ENCODE assay signal across 9 cellular contexts in the genomic region with DNA sequence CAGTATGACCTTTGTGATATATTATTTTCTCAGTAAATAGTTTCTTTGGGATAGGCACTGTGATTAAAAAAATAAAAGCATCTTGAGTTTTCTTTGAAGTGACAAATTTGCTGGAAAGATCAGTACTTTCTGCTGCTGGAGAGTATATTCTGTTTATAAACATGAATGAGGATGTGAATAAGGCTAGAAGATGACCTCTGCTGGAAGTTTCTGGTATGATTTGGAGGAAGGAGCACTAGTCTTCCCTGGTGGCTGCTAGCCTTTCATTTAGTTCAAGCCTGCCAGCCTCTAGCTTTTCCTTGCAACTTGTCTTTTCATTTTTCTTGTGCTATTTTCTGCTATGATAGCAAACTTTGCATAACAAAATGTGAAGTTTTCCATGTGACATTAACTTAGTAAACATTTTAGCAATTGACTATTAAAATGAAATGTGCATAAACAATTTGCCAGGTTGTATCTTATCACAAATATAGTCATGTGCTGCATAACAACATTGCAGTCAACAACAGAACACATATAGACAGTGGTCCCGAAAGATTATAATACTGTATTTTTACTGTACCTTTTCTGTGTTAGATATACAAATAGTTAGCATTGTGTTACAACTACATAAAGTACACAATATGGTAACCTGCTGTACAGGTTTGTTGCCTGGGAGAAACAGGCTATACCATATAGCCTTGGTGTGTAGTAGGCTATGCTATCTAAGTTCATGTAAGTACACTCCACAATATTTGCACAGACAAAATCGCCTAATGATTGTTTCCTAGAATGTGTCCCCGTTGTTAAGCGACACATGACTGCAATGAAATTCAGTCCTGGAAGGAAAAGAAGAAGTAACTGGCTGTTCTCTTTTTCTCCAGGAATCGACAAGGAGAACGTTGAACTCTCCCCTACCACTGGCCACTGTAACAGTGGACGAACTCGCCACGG. TPM values are rescaled to one million over a fixed set of nuclear protein-coding genes. Genes with fewer than 3 reads are reported as not detected.
A peak's percentile ranks its signal among the peaks of the same experiment; 100 is the strongest.
DNase-seq lines count a peak whose midpoint lies in the region; ATAC-seq and TF ChIP-seq lines count a peak whose summit lies in the region.
"Had no signal": no experiment of that assay in that cellular context is flagged by ENCODE, and none has a peak within 500 bp of the region (broad histone marks: within the 10 kb centered on the region; RNA-seq: fewer than 3 reads in every experiment).

No MANE protein-coding gene starts in this region.

- peaks cover 8% of the 10 kb centered on the region for H3K4me1 ChIP-seq in KMS-11 (ENCODE audit: low read depth, poor library complexity, severe bottlenecking)
- no peaks in the 10 kb centered on the region for H3K4me1 ChIP-seq in esophagus squamous epithelium

- H3K36me3 ChIP-seq in KMS-11 (ENCODE audit: insufficient read depth), result no peaks in the 10 kb centered on the region
- H3K36me3 ChIP-seq in esophagus squamous epithelium, result peaks cover 0 to 34% (median 0%) of the 10 kb centered on the region in 3 donors
- no peaks in the 10 kb centered on the region for H3K36me3 ChIP-seq in neural cell (ENCODE audit: insufficient read depth, low read length)

- peak; percentile 7 for DNase-seq in NCI-H345 (lab: John Stamatoyannopoulos, UW)
- DNase-seq in NCI-H345 treated with DMSO at 0.1 percent for 48 hours (lab: John Stamatoyannopoulos, UW; ENCODE audit: unreplicated experiment), result no peak
- DNase-seq in SK-MEL-5 (ENCODE audit: low read depth, low spot score), result peak; percentile 75
- no peak for DNase-seq in esophagus squamous epithelium (lab: John Stamatoyannopoulos, UW)
- no peak for DNase-seq in HK-2 (ENCODE audit: unreplicated experiment)

- 86 to 94% methylated on average over 9 of the region's 9 CpGs for WGBS in esophagus squamous epithelium, 2 donors

- intact Hi-C loops in esophagus squamous epithelium (cut with DNase I), result no loop called here

- H3K9ac ChIP-seq in KMS-11 (no peak overlapping the region), neural cell (ENCODE audit: low read length) (no peak overlapping the region)

- no peak for TF ChIP-seq EP300 in neural cell (conservative IDR thresholded peaks at IDR 0.05; ENCODE audit: poor library complexity, severe bottlenecking)

- H3K27me3 ChIP-seq in KMS-11 (ENCODE audit: insufficient read depth, low read depth), result no peaks in the 10 kb centered on the region
- H3K27me3 ChIP-seq in esophagus squamous epithelium, result no peaks in the 10 kb centered on the region
- no peaks in the 10 kb centered on the region for H3K27me3 ChIP-seq in neural cell (ENCODE audit: insufficient read depth, low read depth, low read length)

- no peaks in the 10 kb centered on the region for H3K79me2 ChIP-seq in KMS-11 (ENCODE audit: insufficient read depth, low read depth)
- H3K79me2 ChIP-seq in neural cell (replicated peaks; ENCODE audit: insufficient read depth, low read length), result no peaks in the 10 kb centered on the region

- no peak overlapping the region for H3K4me2 ChIP-seq in KMS-11
- H3K4me2 ChIP-seq in neural cell (ENCODE audit: low read length), result no peak overlapping the region

- no peak overlapping the region for H2AFZ ChIP-seq in KMS-11 (ENCODE audit: low read depth)
- H2AFZ ChIP-seq in neural cell (ENCODE audit: low read depth, low read length), result no peak overlapping the region

- no peak for ATAC-seq in HG03045 (IDR thresholded peaks at IDR 0.05; ENCODE audit: unreplicated experiment)

- H4K20me1 ChIP-seq in KMS-11 (ENCODE audit: insufficient read depth), result no peaks in the 10 kb centered on the region
- H4K20me1 ChIP-seq in neural cell (ENCODE audit: insufficient read depth), result no peaks in the 10 kb centered on the region

- H3F3A ChIP-seq in neural cell (ENCODE audit: insufficient read depth, low read length, poor library complexity, severe bottlenecking), result no peaks in the 10 kb centered on the region

- no peaks in the 10 kb centered on the region for H3K9me3 ChIP-seq in esophagus squamous epithelium
- H3K9me3 ChIP-seq in neural cell (ENCODE audit: low read length), result no peaks in the 10 kb centered on the region

- no peak for TF ChIP-seq POLR2A in esophagus squamous epithelium (IDR thresholded peaks at IDR 0.05)

- no peak overlapping the region for H3K27ac ChIP-seq in KMS-11
- H3K27ac ChIP-seq in esophagus squamous epithelium, result no peak overlapping the region
- H3K27ac ChIP-seq in neural cell (ENCODE audit: low read length), result no peak overlapping the region

- in situ Hi-C loops in SK-MEL-5 (cut with HindIII; ENCODE audit: low pct_unique_long_range_greater_than_20kb, low sequenced_read_pairs), result no loop called here

- no peak overlapping the region for H3K4me3 ChIP-seq in KMS-11 (IDR thresholded peaks at IDR 0.05; ENCODE audit: insufficient read depth, low read depth, low read length)
- no peak overlapping the region for H3K4me3 ChIP-seq in esophagus squamous epithelium
- no peak overlapping the region for H3K4me3 ChIP-seq in neural cell (ENCODE audit: low read length)

- peak; percentile 52 for TF ChIP-seq RAD21 in neural cell (conservative IDR thresholded peaks at IDR 0.05)

- TF ChIP-seq CTCF in KMS-11 (conservative IDR thresholded peaks at IDR 0.05; ENCODE audit: low read depth, low read length) (peak; percentile 70), esophagus squamous epithelium (IDR thresholded peaks at IDR 0.05) (peak; percentile 38 to 66 (median 43)), neural cell (IDR thresholded peaks at IDR 0.05; ENCODE audit: poor library complexity, severe bottlenecking) (peak; percentile 60)

- H3K9me2 ChIP-seq in neural cell (ENCODE audit: insufficient read depth, low read length), result no peaks in the 10 kb centered on the region

TF ChIP-seq in neural cell, 6 proteins besides CTCF, POLR2A, EP300 and RAD21:
- peak; percentile 60 for TF ChIP-seq SMC3 (conservative IDR thresholded peaks at IDR 0.05; ENCODE audit: poor library complexity)
- TF ChIP-seq, protein P1, sequence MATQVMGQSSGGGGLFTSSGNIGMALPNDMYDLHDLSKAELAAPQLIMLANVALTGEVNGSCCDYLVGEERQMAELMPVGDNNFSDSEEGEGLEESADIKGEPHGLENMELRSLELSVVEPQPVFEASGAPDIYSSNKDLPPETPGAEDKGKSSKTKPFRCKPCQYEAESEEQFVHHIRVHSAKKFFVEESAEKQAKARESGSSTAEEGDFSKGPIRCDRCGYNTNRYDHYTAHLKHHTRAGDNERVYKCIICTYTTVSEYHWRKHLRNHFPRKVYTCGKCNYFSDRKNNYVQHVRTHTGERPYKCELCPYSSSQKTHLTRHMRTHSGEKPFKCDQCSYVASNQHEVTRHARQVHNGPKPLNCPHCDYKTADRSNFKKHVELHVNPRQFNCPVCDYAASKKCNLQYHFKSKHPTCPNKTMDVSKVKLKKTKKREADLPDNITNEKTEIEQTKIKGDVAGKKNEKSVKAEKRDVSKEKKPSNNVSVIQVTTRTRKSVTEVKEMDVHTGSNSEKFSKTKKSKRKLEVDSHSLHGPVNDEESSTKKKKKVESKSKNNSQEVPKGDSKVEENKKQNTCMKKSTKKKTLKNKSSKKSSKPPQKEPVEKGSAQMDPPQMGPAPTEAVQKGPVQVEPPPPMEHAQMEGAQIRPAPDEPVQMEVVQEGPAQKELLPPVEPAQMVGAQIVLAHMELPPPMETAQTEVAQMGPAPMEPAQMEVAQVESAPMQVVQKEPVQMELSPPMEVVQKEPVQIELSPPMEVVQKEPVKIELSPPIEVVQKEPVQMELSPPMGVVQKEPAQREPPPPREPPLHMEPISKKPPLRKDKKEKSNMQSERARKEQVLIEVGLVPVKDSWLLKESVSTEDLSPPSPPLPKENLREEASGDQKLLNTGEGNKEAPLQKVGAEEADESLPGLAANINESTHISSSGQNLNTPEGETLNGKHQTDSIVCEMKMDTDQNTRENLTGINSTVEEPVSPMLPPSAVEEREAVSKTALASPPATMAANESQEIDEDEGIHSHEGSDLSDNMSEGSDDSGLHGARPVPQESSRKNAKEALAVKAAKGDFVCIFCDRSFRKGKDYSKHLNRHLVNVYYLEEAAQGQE (IDR thresholded peaks at IDR 0.05; ENCODE audit: borderline replicate concordance), result no peak

RNA-seq across cellular contexts. Expression of a gene that starts 18.1 kb away (rescaled TPM):
- total RNA-seq in SK-MEL-5 (2014; rRNA removed; shearing (Covaris generic)), result 48.8 and 50.4 TPM in 2 replicates
- 27.3 and 44.3 TPM in 2 replicates for polyA plus RNA-seq in SK-MEL-5 (2015; cell fraction: cytosol; rRNA removed)
- polyA plus RNA-seq in SK-MEL-5 (2015; cell fraction: nucleus; rRNA removed), result 23.9 and 34.0 TPM in 2 replicates
- 10 to 100 TPM in 3 of 4 donors, 1 to 10 TPM in 1; 9.9 to 23.6 (median 16.1) TPM for total RNA-seq in esophagus squamous epithelium
- 14.4 and 25.1 TPM in 2 replicates for polyA plus RNA-seq in neural cell
- polyA minus RNA-seq in neural cell, result 49.3 and 59.6 TPM in 2 replicates

RNA-seq across cellular contexts. Expression of a gene that starts 52.0 kb away (rescaled TPM):
- 8.1 and 8.9 TPM in 2 replicates for total RNA-seq in SK-MEL-5 (2014; rRNA removed; shearing (Covaris generic))
- 3.0 and 5.1 TPM in 2 replicates for polyA plus RNA-seq in SK-MEL-5 (2015; cell fraction: cytosol; rRNA removed)
- 2.3 and 5.2 TPM in 2 replicates for polyA plus RNA-seq in SK-MEL-5 (2015; cell fraction: nucleus; rRNA removed)
- 10 to 100 TPM in 1 of 4 donors, 1 to 10 TPM in 2, under 1 TPM in 1; 0.68 to 11.1 (median 3.3) TPM for total RNA-seq in esophagus squamous epithelium
- not detected in 2 replicates for polyA plus RNA-seq in neural cell
- not detected in 2 replicates for polyA minus RNA-seq in neural cell

RNA-seq across cellular contexts. Expression of a gene that starts 59.6 kb away (rescaled TPM):
- total RNA-seq in SK-MEL-5 (2014; rRNA removed; shearing (Covaris generic)), result not detected in 2 replicates
- 0.27 and 0.49 TPM in 2 replicates for polyA plus RNA-seq in SK-MEL-5 (2015; cell fraction: cytosol; rRNA removed)
- 0.31 and 3.9 TPM in 2 replicates for polyA plus RNA-seq in SK-MEL-5 (2015; cell fraction: nucleus; rRNA removed)
- total RNA-seq in esophagus squamous epithelium, result 10 to 100 TPM in 1 of 4 donors, 1 to 10 TPM in 3; 1.7 to 13.4 (median 4.2) TPM
- polyA plus RNA-seq in neural cell, result not detected in 2 replicates
- not detected in 2 replicates for polyA minus RNA-seq in neural cell
- total RNA-seq: Daoy had no signal

Comparison
In these comparisons a context has a peak if more than half of its experiments do, and no peak if none do; other contexts are left out.
1. DNase-seq: peak in NCI-H345 (single experiment) and SK-MEL-5 (single experiment); none in NCI-H345 treated with DMSO at 0.1 percent for 48 hours (single experiment), esophagus squamous epithelium (single experiment) and HK-2 (single experiment).
2. Peak in every context shown above with its lines, with median percentiles within 50 percentile points of each other: CTCF ChIP-seq.